ENCODE assay signal across 14 cellular contexts in the genomic region with DNA sequence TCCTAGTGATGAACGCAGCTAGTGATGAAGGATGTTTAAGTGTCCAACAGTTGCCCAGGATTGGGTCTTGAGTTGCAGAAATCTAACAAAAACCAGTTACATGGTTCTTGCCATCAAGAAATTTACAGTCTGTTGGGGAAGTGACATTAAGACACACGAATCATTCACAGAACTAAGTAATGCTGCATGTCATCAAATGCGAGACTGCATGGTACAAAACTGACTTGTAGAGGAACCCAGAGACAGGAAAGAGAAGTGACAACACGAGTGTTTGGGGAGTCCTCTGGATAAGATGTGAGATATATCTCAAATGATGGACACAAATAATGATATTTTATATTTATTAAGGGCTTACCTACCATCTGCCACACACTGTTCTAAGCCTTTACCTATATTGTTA. TPM values are rescaled to one million over a fixed set of nuclear protein-coding genes. Genes with fewer than 3 reads are reported as not detected.
DNase-seq lines count a peak whose midpoint lies in the region; ATAC-seq and TF ChIP-seq lines count a peak whose summit lies in the region.
"Had no signal": no experiment of that assay in that cellular context is flagged by ENCODE, and none has a peak within 500 bp of the region (broad histone marks: within the 10 kb centered on the region; RNA-seq: fewer than 3 reads in every experiment).

No MANE protein-coding gene starts in this region.

- no peaks in the 10 kb centered on the region for H4K20me1 ChIP-seq in PC-9 (ENCODE audit: insufficient read depth)

- H2BK120ac ChIP-seq in trophoblast cell (ENCODE audit: insufficient read depth, low read length, poor library complexity), result no peak overlapping the region

- WGBS in trophoblast cell (ENCODE audit: extremely low coverage, insufficient coverage, insufficient read length), result no CpG with 5 or more reads among the region's 4 CpGs

- peaks cover 3% of the 10 kb centered on the region for H3K79me1 ChIP-seq in trophoblast cell (ENCODE audit: low read length)

- peaks cover 90% of the 10 kb centered on the region for H3K4me1 Mint-ChIP-seq in activated CD4-positive, alpha-beta T cell treated with anti-CD3 and anti-CD28 coated beads, Interleukin-2, amount 10 ng/mL, durations not matched to agents 7 days and 5 days
- H3K4me1 Mint-ChIP-seq in activated naive CD8-positive, alpha-beta T cell treated with anti-CD3 and anti-CD28 coated beads, Interleukin-2, amount 50 U/mL, for 24 hours, result peaks cover 95% of the 10 kb centered on the region

- H4K8ac ChIP-seq in trophoblast cell (ENCODE audit: low read depth, low read length), result no peak overlapping the region

- TF ChIP-seq CTCF in PC-9 (conservative IDR thresholded peaks at IDR 0.05), result no peak

- no peak overlapping the region for H2BK5ac ChIP-seq in trophoblast cell (ENCODE audit: low read depth, low read length, poor library complexity)

- no peak overlapping the region for H2AFZ ChIP-seq in PC-9
- H2AFZ ChIP-seq in trophoblast cell (ENCODE audit: insufficient read depth, low read length, poor library complexity), result no peak overlapping the region

- H3K36me3 ChIP-seq in PC-9 (ENCODE audit: low read depth) (no peaks in the 10 kb centered on the region), trophoblast cell (ENCODE audit: control insufficient read depth in 1 of 2, insufficient read depth in 2 of 2, low read length in 2 of 2) (no peaks in the 10 kb centered on the region)

- peak overlapping the region; percentile 31 for H3K23ac ChIP-seq in trophoblast cell (ENCODE audit: low read length)

- no peaks in the 10 kb centered on the region for H3K27me3 Mint-ChIP-seq in activated CD4-positive, alpha-beta T cell treated with anti-CD3 and anti-CD28 coated beads, Interleukin-2, amount 10 ng/mL, durations not matched to agents 7 days and 5 days
- no peaks in the 10 kb centered on the region for H3K27me3 Mint-ChIP-seq in activated naive CD8-positive, alpha-beta T cell treated with anti-CD3 and anti-CD28 coated beads, Interleukin-2, amount 50 U/mL, for 24 hours

- H4K91ac ChIP-seq in trophoblast cell (ENCODE audit: low read depth, low read length), result no peak overlapping the region

- H3K4me2 ChIP-seq in PC-9 (peak overlapping the region; percentile 71), trophoblast cell (ENCODE audit: low read length) (no peak overlapping the region)

- ATAC-seq in activated naive CD8-positive, alpha-beta T cell treated with anti-CD3 and anti-CD28 coated beads, Interleukin-2, amount 50 U/mL, for 24 hours, result no peak
- no peak for ATAC-seq in HG02610 (IDR thresholded peaks at IDR 0.05; ENCODE audit: unreplicated experiment)

- no peak overlapping the region for H2AK5ac ChIP-seq in trophoblast cell (ENCODE audit: low read length)

- H3K4ac ChIP-seq in trophoblast cell (ENCODE audit: low read depth, low read length), result no peak overlapping the region

- no peak overlapping the region for H3K4me3 ChIP-seq in PC-9
- H3K4me3 ChIP-seq in trophoblast cell (ENCODE audit: low read depth, low read length), result no peak overlapping the region

- no peak overlapping the region for H3K18ac ChIP-seq in trophoblast cell (ENCODE audit: low read length)

- H3K79me2 ChIP-seq in PC-9 (ENCODE audit: low read depth) (no peaks in the 10 kb centered on the region), trophoblast cell (ENCODE audit: control insufficient read depth, insufficient read depth, low read length, poor library complexity) (no peaks in the 10 kb centered on the region)

- H3K9me3 ChIP-seq in PC-9 (ENCODE audit: insufficient read depth, low read depth) (no peaks in the 10 kb centered on the region), trophoblast cell (ENCODE audit: insufficient read depth, low read depth, low read length) (no peaks in the 10 kb centered on the region)

- peaks cover 7% of the 10 kb centered on the region for H3K36me3 Mint-ChIP-seq in activated CD4-positive, alpha-beta T cell treated with anti-CD3 and anti-CD28 coated beads, Interleukin-2, amount 10 ng/mL, durations not matched to agents 7 days and 5 days (ENCODE audit: low read depth)
- H3K36me3 Mint-ChIP-seq in activated naive CD8-positive, alpha-beta T cell treated with anti-CD3 and anti-CD28 coated beads, Interleukin-2, amount 50 U/mL, for 24 hours (ENCODE audit: low read depth), result no peaks in the 10 kb centered on the region

- CTCF ChIA-PET in activated CD4-positive, alpha-beta T cell treated with anti-CD3 and anti-CD28 coated beads, Interleukin-2, amount 10 ng/mL, durations not matched to agents 7 days and 5 days (lab: Charles Lee), result interaction anchor here (0.8 to 1.9 kb wide), 12 partner anchors 8 to 80 kb away, joined by 3 to 16 read pairs (median 4); a partner anchor contains a TSS
- CTCF ChIA-PET in PC-9 (lab: Charles Lee), result no interaction called here

- intact Hi-C loops in PC-9 (cut with micrococcal nuclease; ENCODE audit: unreplicated experiment), result no loop called here

- peak overlapping the region; percentile 96 for H3K27ac Mint-ChIP-seq in activated CD4-positive, alpha-beta T cell treated with anti-CD3 and anti-CD28 coated beads, Interleukin-2, amount 10 ng/mL, durations not matched to agents 7 days and 5 days
- peak overlapping the region; percentile 99 for H3K27ac Mint-ChIP-seq in activated naive CD8-positive, alpha-beta T cell treated with anti-CD3 and anti-CD28 coated beads, Interleukin-2, amount 50 U/mL, for 24 hours
- H3K27ac Mint-ChIP-seq: nephron progenitor cell had no signal

- DNase-seq in activated CD4-positive, alpha-beta T cell treated with anti-CD3 and anti-CD28 coated beads, Interleukin-2, amount 10 ng/mL, durations not matched to agents 7 days and 5 days, result no peak
- no peak for DNase-seq in activated CD4-positive, alpha-beta T cell treated with anti-CD3 and anti-CD28 coated beads for 48 hours
- no peak for DNase-seq in PC-9
- DNase-seq in activated naive CD8-positive, alpha-beta T cell treated with anti-CD3 and anti-CD28 coated beads, Interleukin-2, amount 50 U/mL, for 24 hours, result no peak
- DNase-seq in trophoblast cell, result no peak
- DNase-seq in DMS 273 (lab: John Stamatoyannopoulos, UW; ENCODE audit: unreplicated experiment), result no peak
- no peak for DNase-seq in dedifferentiated amniotic fluid mesenchymal stem cell (ENCODE audit: extremely low spot score)
- DNase-seq: ACHN; aorta; DMS153; NCI-H187; nephron progenitor cell; NK-92 treated with Interleukin-12 subunit alpha and Interleukin-12 subunit beta, amount 100 ng/mL, for 24 hours had no signal

- H4K12ac ChIP-seq in trophoblast cell (ENCODE audit: low read depth, low read length), result no peak overlapping the region

- no peak overlapping the region for H2BK12ac ChIP-seq in trophoblast cell (ENCODE audit: low read length)

- H3K27ac ChIP-seq in PC-9, result no peak overlapping the region
- H3K27ac ChIP-seq in trophoblast cell (ENCODE audit: low read depth, low read length), result no peak overlapping the region

- H3K4me3 Mint-ChIP-seq in activated CD4-positive, alpha-beta T cell treated with anti-CD3 and anti-CD28 coated beads, Interleukin-2, amount 10 ng/mL, durations not matched to agents 7 days and 5 days, result peak overlapping the region; percentile 64
- peak overlapping the region; percentile 83 for H3K4me3 Mint-ChIP-seq in activated naive CD8-positive, alpha-beta T cell treated with anti-CD3 and anti-CD28 coated beads, Interleukin-2, amount 50 U/mL, for 24 hours
- H3K4me3 Mint-ChIP-seq: nephron progenitor cell had no signal

- POLR2A ChIA-PET in activated CD4-positive, alpha-beta T cell treated with anti-CD3 and anti-CD28 coated beads, Interleukin-2, amount 10 ng/mL, durations not matched to agents 7 days and 5 days (lab: Charles Lee), result interaction anchor here (0.7 to 1.4 kb wide), 2 partner anchors 12 to 26 kb away, joined by 5 read pairs; a partner anchor contains a TSS
- POLR2A ChIA-PET in PC-9 (lab: Charles Lee; ENCODE audit: unreplicated experiment), result no interaction called here

- H3F3A ChIP-seq in PC-9 (ENCODE audit: insufficient read depth, low read depth), result peaks cover 39% of the 10 kb centered on the region

- no peak overlapping the region for H3K14ac ChIP-seq in trophoblast cell (ENCODE audit: low read length)

- H3K4me1 ChIP-seq in PC-9 (replicated peaks; ENCODE audit: insufficient read depth) (peaks cover 66% of the 10 kb centered on the region), trophoblast cell (ENCODE audit: control insufficient read depth in 1 of 2, insufficient read depth in 2 of 2, low read length in 2 of 2) (peaks cover 6 to 20% of the 10 kb centered on the region in 2 experiments)

- H3K9me3 Mint-ChIP-seq in activated CD4-positive, alpha-beta T cell treated with anti-CD3 and anti-CD28 coated beads, Interleukin-2, amount 10 ng/mL, durations not matched to agents 7 days and 5 days, result no peaks in the 10 kb centered on the region
- no peaks in the 10 kb centered on the region for H3K9me3 Mint-ChIP-seq in activated naive CD8-positive, alpha-beta T cell treated with anti-CD3 and anti-CD28 coated beads, Interleukin-2, amount 50 U/mL, for 24 hours
- H3K9me3 Mint-ChIP-seq: nephron progenitor cell had no signal

- H3K27me3 ChIP-seq in PC-9 (ENCODE audit: insufficient read depth, low read depth) (no peaks in the 10 kb centered on the region), trophoblast cell (ENCODE audit: insufficient read depth, low read length) (no peaks in the 10 kb centered on the region)

- no peaks in the 10 kb centered on the region for H3K9me2 ChIP-seq in PC-9 (ENCODE audit: insufficient read depth)

- no peak overlapping the region for H3K9ac ChIP-seq in trophoblast cell (ENCODE audit: low read length)

- no TSS peak for BruUV-seq in PC-9 (replicated peaks; lab: Mats Ljungman, UMichigan)

RNA-seq across cellular contexts. Expression of a gene that starts 6.1 kb away (rescaled TPM):
- total RNA-seq in activated CD4-positive, alpha-beta T cell treated with anti-CD3 and anti-CD28 coated beads, Interleukin-2, amount 10 ng/mL, durations not matched to agents 7 days and 5 days, result 10 to 100 TPM; 81.0 to 95.8 TPM
- 1.5 and 1.9 TPM in 2 replicates for total RNA-seq in PC-9 (2021)
- polyA plus RNA-seq in trophoblast cell (2013), result 0.81 and 0.86 TPM in 2 replicates

RNA-seq across cellular contexts. Expression of a gene that starts 12.3 kb away (rescaled TPM):
- total RNA-seq in activated CD4-positive, alpha-beta T cell treated with anti-CD3 and anti-CD28 coated beads, Interleukin-2, amount 10 ng/mL, durations not matched to agents 7 days and 5 days, result 10 to 100 TPM; 36.6 to 51.2 TPM
- 19.6 and 23.2 TPM in 2 replicates for total RNA-seq in PC-9 (2021)
- polyA plus RNA-seq in trophoblast cell (2013), result 44.9 and 47.3 TPM in 2 replicates

Comparison
In these comparisons a context has a peak if more than half of its experiments do, and no peak if none do; other contexts are left out.
1. RNA of a gene that starts 6.1 kb away (total RNA-seq): 81.0 to 95.8 TPM in activated CD4-positive, alpha-beta T cell treated with anti-CD3 and anti-CD28 coated beads, Interleukin-2, amount 10 ng/mL, durations not matched to agents 7 days and 5 days; 1.5 to 1.9 TPM in PC-9; every median in the first group is over 10 times any median in the second.